In the genomic region with DNA sequence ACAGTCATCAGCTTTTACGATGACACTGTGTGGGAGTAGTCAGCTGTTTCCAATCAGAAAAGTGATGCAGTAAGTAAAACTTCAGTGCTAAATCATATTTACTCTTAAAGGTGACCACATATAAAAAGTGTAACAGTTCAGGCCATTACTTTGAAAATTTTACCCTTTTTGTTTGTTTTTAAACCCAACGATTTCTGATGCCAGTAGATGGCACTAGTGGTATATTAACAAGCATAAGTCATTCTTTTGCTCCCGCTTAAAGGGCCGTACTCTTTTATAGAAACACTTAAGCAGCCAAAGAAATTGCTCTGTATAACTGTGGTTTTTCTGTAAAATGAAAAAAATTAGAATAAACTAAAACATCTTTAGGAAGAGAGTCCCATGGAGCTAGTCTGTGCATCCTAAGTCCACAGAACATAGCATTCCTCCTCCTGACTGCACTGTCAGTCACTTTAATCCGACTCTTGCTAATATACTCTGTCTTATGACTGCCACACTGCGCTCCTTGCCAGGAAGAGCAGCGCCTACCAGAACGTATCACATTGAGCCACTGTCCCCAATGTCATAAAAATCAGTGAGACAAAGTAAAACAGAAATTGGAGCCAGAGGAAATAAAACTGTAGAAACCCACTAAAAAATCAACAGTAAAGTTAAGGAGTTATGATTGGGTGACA, we compare ENCODE assay signal across 8 cellular contexts. TPM values are rescaled to one million over a fixed set of nuclear protein-coding genes. Genes with fewer than 3 reads are reported as not detected.
DNase-seq lines count a peak whose midpoint lies in the region; ATAC-seq, FAIRE-seq and TF ChIP-seq lines count a peak whose summit lies in the region.

No MANE protein-coding gene starts in this region.

- H2BK20ac ChIP-seq in IMR-90 (ENCODE audit: low read depth, low read length): no peak overlapping the region

- CTCF ChIA-PET in IMR-90 (lab: Yijun Ruan, JAX) (interaction anchor here (0.8 to 2.5 kb wide), 6 partner anchors 78 to 157 kb away, joined by 3 to 8 read pairs (median 3); no protein-coding TSS in a partner anchor), endothelial cell of umbilical vein (lab: Charles Lee) (interaction anchor here (0.5 to 2.3 kb wide), 22 partner anchors 11 to 337 kb away, joined by 3 to 21 read pairs (median 4); no protein-coding TSS in a partner anchor)

- H4K5ac ChIP-seq in IMR-90 (ENCODE audit: low read depth, low read length): no peak overlapping the region

- POLR2A ChIA-PET in IMR-90 (lab: Charles Lee; ENCODE audit: unreplicated experiment) (no interaction called here), endothelial cell of umbilical vein (lab: Charles Lee) (interaction anchor here (0.6 kb wide), 1 partner anchor 57 kb away, joined by 3 read pairs; no protein-coding TSS in a partner anchor)

- no peak overlapping the region for H3K4me2 ChIP-seq in IMR-90 (ENCODE audit: low read depth, low read length)
- H3K4me2 ChIP-seq in endothelial cell of umbilical vein (ENCODE audit: insufficient read depth, low read length): no peak overlapping the region

- H2AFZ ChIP-seq in IMR-90 (replicated peaks; ENCODE audit: low read length, poor library complexity) (no peak overlapping the region), endothelial cell of umbilical vein (ENCODE audit: low read depth, low read length) (no peak overlapping the region)

- TF ChIP-seq CTCF in IMR-90 (conservative IDR thresholded peaks at IDR 0.05; ENCODE audit: low read depth, low read length): peak; percentile 80
- peak; percentile 36 to 41 for TF ChIP-seq CTCF in endothelial cell of umbilical vein (IDR thresholded peaks at IDR 0.05; ENCODE audit: extremely low read depth in 1 of 2, insufficient read depth in 1 of 2, low read depth in 1 of 2, low read length in 2 of 2)
- TF ChIP-seq CTCF in lower leg skin (IDR thresholded peaks at IDR 0.05): no peak

- WGBS in IMR-90 (ENCODE audit: extremely low coverage in 2 of 2, insufficient read length in 1 of 2), 2 experiments: no CpG with 5 or more reads among the region's 8 CpGs
- 25 to 35% methylated on average over 8 of the region's 8 CpGs for WGBS in lower leg skin, 2 donors

- ATAC-seq in IMR-90 (ENCODE audit: low read depth) (peak; percentile 76), GM19324 (IDR thresholded peaks at IDR 0.05; ENCODE audit: low FRiP score, unreplicated experiment) (no peak), HG03460 (IDR thresholded peaks at IDR 0.05; ENCODE audit: unreplicated experiment) (no peak)

- H3K14ac ChIP-seq in IMR-90 (replicated peaks; ENCODE audit: low read depth, low read length): no peak overlapping the region

- TF ChIP-seq POLR2A in IMR-90 (IDR thresholded peaks at IDR 0.05; ENCODE audit: low read depth, low read length): no peak
- TF ChIP-seq POLR2A in endothelial cell of umbilical vein (IDR thresholded peaks at IDR 0.05; ENCODE audit: low read depth, low read length): no peak
- TF ChIP-seq POLR2A in lower leg skin (IDR thresholded peaks at IDR 0.05): no peak

- H3K4me1 ChIP-seq in IMR-90 (ENCODE audit: control insufficient read depth, insufficient read depth, low read length): peaks cover 5% of the 10 kb centered on the region; the same call in 1 of the 2 replicates
- H3K4me1 ChIP-seq in endothelial cell of umbilical vein (ENCODE audit: control insufficient read depth, extremely low read depth, insufficient read depth, low read length): no peaks in the 10 kb centered on the region
- H3K4me1 ChIP-seq in muscle layer of duodenum (ENCODE audit: control insufficient read depth in 1 of 2, insufficient read depth in 2 of 2, low read length in 2 of 2): peaks cover 0 to 13% of the 10 kb centered on the region in 2 donors

- intact Hi-C loops in IMR-90 (cut with micrococcal nuclease) (loop anchor here (1.0 to 10.0 kb wide), 4 partner anchors 80 to 338 kb away; no protein-coding TSS in a partner anchor), endothelial cell of umbilical vein (cut with micrococcal nuclease) (loop anchor here (1.0 to 10.0 kb wide), 7 partner anchors 80 to 559 kb away; partner anchors contain the start of gene REPS1), lower leg skin (cut with DNase I; ENCODE audit: low total_unique reads) (no loop called here)

- H3K4me3 ChIP-seq in IMR-90 (ENCODE audit: insufficient read depth, low read depth, low read length) (no peak overlapping the region), endothelial cell of umbilical vein (replicated peaks in 1 of 3; ENCODE audit: insufficient read depth in 1 of 3, low read depth in 1 of 3, low read length in 3 of 3) (no peak overlapping the region), muscle layer of duodenum (ENCODE audit: low read depth in 1 of 2, low read length in 2 of 2) (peak overlapping the region; percentile 19 to 27), lower leg skin (ENCODE audit: low read depth, poor library complexity, severe bottlenecking) (no peak overlapping the region)

- DNase-seq in DMS53 treated with DMSO at 0.1 percent for 48 hours (lab: John Stamatoyannopoulos, UW; ENCODE audit: unreplicated experiment) (peak; percentile 42), IMR-90 (peak; percentile 77), RCC 7860 (ENCODE audit: low spot score) (peak; percentile 40), endothelial cell of umbilical vein (ENCODE audit: low read depth, low spot score) (peak; percentile 62), lower leg skin (ENCODE audit: low spot score in 2 of 2) (no peak)

- no peak overlapping the region for H4K91ac ChIP-seq in IMR-90 (ENCODE audit: insufficient read depth, low read depth, low read length)

- H2BK15ac ChIP-seq in IMR-90 (ENCODE audit: low read depth, low read length): no peak overlapping the region

- no peak overlapping the region for H3K4ac ChIP-seq in IMR-90 (ENCODE audit: low read depth, low read length)

- no peak overlapping the region for H2BK120ac ChIP-seq in IMR-90 (ENCODE audit: low read depth, low read length)

- H4K20me1 ChIP-seq in IMR-90 (ENCODE audit: insufficient read depth, low read length) (no peaks in the 10 kb centered on the region), endothelial cell of umbilical vein (replicated peaks; ENCODE audit: control insufficient read depth, extremely low read depth, insufficient read depth, low read length) (no peaks in the 10 kb centered on the region)

- TF ChIP-seq RAD21 in IMR-90 (IDR thresholded peaks at IDR 0.05; ENCODE audit: low read length): peak; percentile 80

- no peak overlapping the region for H3K9ac ChIP-seq in IMR-90 (ENCODE audit: low read depth, low read length)
- H3K9ac ChIP-seq in endothelial cell of umbilical vein (replicated peaks; ENCODE audit: extremely low read depth, insufficient read depth, low read length): no peak overlapping the region

- no peak overlapping the region for H2BK5ac ChIP-seq in IMR-90 (ENCODE audit: low read depth, low read length, poor library complexity, severe bottlenecking)

- peaks cover 15% of the 10 kb centered on the region for H3K36me3 ChIP-seq in IMR-90 (ENCODE audit: control insufficient read depth, insufficient read depth, low read length)
- peaks cover 14 to 30% of the 10 kb centered on the region in 2 experiments for H3K36me3 ChIP-seq in endothelial cell of umbilical vein (ENCODE audit: control insufficient read depth in 2 of 2, extremely low read depth in 1 of 2, insufficient read depth in 2 of 2, low read length in 2 of 2)
- H3K36me3 ChIP-seq in muscle layer of duodenum (ENCODE audit: control insufficient read depth in 1 of 2, insufficient read depth in 2 of 2, low read length in 2 of 2): peaks cover 4 to 17% of the 10 kb centered on the region in 2 donors

- H3K27ac ChIP-seq in IMR-90 (ENCODE audit: insufficient read depth, low read length) (no peak overlapping the region), endothelial cell of umbilical vein (ENCODE audit: insufficient read depth, low read depth, low read length) (no peak overlapping the region), muscle layer of duodenum (ENCODE audit: low read length) (peak overlapping the region; percentile 43)

- 0 out of 4 replicates have a peak overlapping the region, but pooled peaks of 1 of the 2 experiments have one; percentile 1 for H4K8ac ChIP-seq in IMR-90 (ENCODE audit: low read depth in 2 of 2, low read length in 2 of 2)

- dilution Hi-C loops in IMR-90 (cut with HindIII; ENCODE audit: low sequenced_read_pairs, unreplicated experiment) (no loop called here), endothelial cell of umbilical vein (cut with MboI; ENCODE audit: extremely low pct_ligation_motif_present, low sequenced_read_pairs) (no loop called here)

- H3K23ac ChIP-seq in IMR-90 (ENCODE audit: low read depth, low read length): no peak overlapping the region

- BruUV-seq in IMR-90 (replicated peaks; lab: Mats Ljungman, UMichigan) (no TSS peak), endothelial cell of umbilical vein (replicated peaks; lab: Mats Ljungman, UMichigan) (no TSS peak)

- H3K79me2 ChIP-seq in endothelial cell of umbilical vein (ENCODE audit: control insufficient read depth, insufficient read depth, low read length): no peaks in the 10 kb centered on the region

- H3K56ac ChIP-seq in IMR-90 (ENCODE audit: extremely low read depth, insufficient read depth, low read length): no peak overlapping the region

- no peak overlapping the region for H2AK9ac ChIP-seq in IMR-90 (replicated peaks; ENCODE audit: low read depth, low read length, poor library complexity)

- in situ Hi-C loops in IMR-90 (cut with MboI; ENCODE audit: low sequenced_read_pairs): no loop called here

- FAIRE-seq in RCC 7860 (lab: Jason Lieb, UNC) (peak; percentile 74), endothelial cell of umbilical vein (lab: Jason Lieb, UNC) (peak; percentile 90)

- H3K9me3 ChIP-seq in IMR-90 (ENCODE audit: control insufficient read depth, insufficient read depth, low read length) (no peaks in the 10 kb centered on the region), endothelial cell of umbilical vein (replicated peaks; ENCODE audit: control insufficient read depth, insufficient read depth, low read length) (no peaks in the 10 kb centered on the region), muscle layer of duodenum (ENCODE audit: control insufficient read depth in 1 of 2, low read length in 2 of 2) (no peaks in the 10 kb centered on the region)

- no peak overlapping the region for H3K18ac ChIP-seq in IMR-90 (ENCODE audit: low read depth, low read length)

- no peaks in the 10 kb centered on the region for H3K79me1 ChIP-seq in IMR-90 (ENCODE audit: low read depth in 1 of 2, low read length in 2 of 2)

- H3K27me3 ChIP-seq in IMR-90 (ENCODE audit: control insufficient read depth, insufficient read depth, low read length) (no peaks in the 10 kb centered on the region), endothelial cell of umbilical vein (ENCODE audit: control insufficient read depth in 2 of 2, insufficient read depth in 2 of 2, low read length in 2 of 2) (no peaks in the 10 kb centered on the region), muscle layer of duodenum (ENCODE audit: low read depth, low read length) (no peaks in the 10 kb centered on the region)

- H2AK5ac ChIP-seq in IMR-90 (ENCODE audit: low read depth, low read length): no peak overlapping the region

- no peaks in the 10 kb centered on the region for H3K9me1 ChIP-seq in IMR-90 (ENCODE audit: insufficient read depth, low read length)
- H3K9me1 ChIP-seq in endothelial cell of umbilical vein (replicated peaks; ENCODE audit: control insufficient read depth, extremely low read depth, insufficient read depth, low read length): no peaks in the 10 kb centered on the region

RNA-seq across cellular contexts. Expression of gene HEBP2, which starts 25.1 kb away (rescaled TPM):
- 3.9 and 5.6 TPM in 2 replicates for total RNA-seq in IMR-90 (2012; rRNA removed)
- 6.1 and 14.9 TPM in 2 replicates for polyA plus RNA-seq in IMR-90 (2012; rRNA removed)
- 5.5 and 37.5 TPM in 2 replicates for polyA plus RNA-seq in IMR-90 (2012; cell fraction: cytosol; rRNA removed)
- polyA plus RNA-seq in IMR-90 (2012; cell fraction: nucleus; rRNA removed; ENCODE audit: low replicate concordance): 8.6 and 15.1 TPM in 2 replicates
- total RNA-seq in endothelial cell of umbilical vein: 75.3 and 81.2 TPM in 2 replicates
- polyA plus RNA-seq in endothelial cell of umbilical vein: 22.5 and 22.6 TPM in 2 replicates
- 10.6 and 12.2 TPM in 2 replicates for polyA plus RNA-seq in endothelial cell of umbilical vein (2011; cell fraction: cytosol; rRNA removed)
- polyA plus RNA-seq in endothelial cell of umbilical vein (2011; cell fraction: nucleus; rRNA removed): 6.7 and 10.0 TPM in 2 replicates
- 58.9 and 90.7 TPM in 2 replicates for polyA plus RNA-seq in endothelial cell of umbilical vein (2012)
- polyA minus RNA-seq in endothelial cell of umbilical vein: 2.9 and 4.2 TPM in 2 replicates
- 0.72 TPM for polyA minus RNA-seq in endothelial cell of umbilical vein (2011; cell fraction: cytosol; rRNA and poly(A)+ RNA removed)
- 1.9 and 2.3 TPM in 2 replicates for polyA minus RNA-seq in endothelial cell of umbilical vein (2011; cell fraction: nucleus; rRNA and poly(A)+ RNA removed)
- total RNA-seq in lower leg skin: 100 to 1,000 TPM; 141 to 195 (median 162) TPM

RNA-seq across cellular contexts. Expression of gene SMIM28, which starts 51.4 kb away (rescaled TPM):
- total RNA-seq in IMR-90 (2012; rRNA removed) (not detected in 2 replicates), endothelial cell of umbilical vein (not detected in 2 replicates), lower leg skin (not detected)
- polyA plus RNA-seq in IMR-90 (2012; rRNA removed) (not detected in 2 replicates), endothelial cell of umbilical vein (not detected in 2 replicates)
- not detected in 2 replicates for polyA plus RNA-seq in IMR-90 (2012; cell fraction: cytosol; rRNA removed)
- polyA plus RNA-seq in IMR-90 (2012; cell fraction: nucleus; rRNA removed; ENCODE audit: low replicate concordance): not detected in 2 replicates
- not detected in 2 replicates for polyA plus RNA-seq in endothelial cell of umbilical vein (2011; cell fraction: cytosol; rRNA removed)
- polyA plus RNA-seq in endothelial cell of umbilical vein (2011; cell fraction: nucleus; rRNA removed): not detected in 2 replicates
- polyA plus RNA-seq in endothelial cell of umbilical vein (2012): not detected in 2 replicates
- polyA minus RNA-seq in endothelial cell of umbilical vein: not detected in 2 replicates
- polyA minus RNA-seq in endothelial cell of umbilical vein (2011; cell fraction: cytosol; rRNA and poly(A)+ RNA removed): not detected
- polyA minus RNA-seq in endothelial cell of umbilical vein (2011; cell fraction: nucleus; rRNA and poly(A)+ RNA removed): not detected in 2 replicates

Comparison
In these comparisons a context has a peak if more than half of its experiments do, and no peak if none do; other contexts are left out.
1. DNase-seq: peak in DMS53 treated with DMSO at 0.1 percent for 48 hours (single experiment), IMR-90 (single experiment), RCC 7860 (single experiment) and endothelial cell of umbilical vein (single experiment); none in lower leg skin (0 of 2).
2. H3K4me3 ChIP-seq: peak in muscle layer of duodenum (2 of 2); none in IMR-90 (single experiment), endothelial cell of umbilical vein (0 of 3) and lower leg skin (single experiment).
3. CTCF ChIP-seq: peak in IMR-90 (single experiment) and endothelial cell of umbilical vein (2 of 2); none in lower leg skin (0 of 3).
4. RNA of gene HEBP2, which starts 25.1 kb away (total RNA-seq): 141 to 195 TPM in lower leg skin and 75.3 to 81.2 TPM in endothelial cell of umbilical vein; 3.9 to 5.6 TPM in IMR-90; every median in the first group is over 10 times any median in the second.